Comparison of ENCODE assay signal across 8 cellular contexts in genomic region chr7:150685219-150686029, GRCh38. TPM values are rescaled to one million over a fixed set of nuclear protein-coding genes. Genes with fewer than 3 reads are reported as not detected.
DNase-seq lines count a peak whose midpoint lies in the region; ATAC-seq, FAIRE-seq and TF ChIP-seq lines count a peak whose summit lies in the region.

TSS of gene GIMAP2 (plus strand) at chr7:150685706. CDS start at chr7:150687060, 1,354 bp downstream.

- intact Hi-C loops in PC-9 (cut with micrococcal nuclease; ENCODE audit: unreplicated experiment) = no loop called here

- CTCF ChIA-PET in PC-9 (lab: Charles Lee) = no interaction called here

- peak within 1 kb of the TSS; percentile 46 for H3K4me3 ChIP-seq in PC-9
- no peak within 1 kb of the TSS for H3K4me3 ChIP-seq in H7 (ENCODE audit: insufficient read depth, low read depth, low read length)

- no peaks in the 10 kb centered on the region for H3F3A ChIP-seq in PC-9 (ENCODE audit: insufficient read depth, low read depth)

- H3K36me3 ChIP-seq in PC-9 (ENCODE audit: low read depth) = no peaks in the 10 kb centered on the region
- no peaks in the 10 kb centered on the region for H3K36me3 ChIP-seq in H7 (replicated peaks; ENCODE audit: control insufficient read depth, insufficient read depth, low read length)

- no peak within 1 kb of the TSS for H3K27ac ChIP-seq in PC-9

- POLR2A ChIA-PET in PC-9 (lab: Charles Lee; ENCODE audit: unreplicated experiment) = no interaction called here

- H2AFZ ChIP-seq in PC-9 = peak within 1 kb of the TSS; percentile 67

- H3K27me3 ChIP-seq in PC-9 (ENCODE audit: insufficient read depth, low read depth) (peaks cover 32% of the 10 kb centered on the region; the same call in 1 of the 2 replicates), H7 (ENCODE audit: control insufficient read depth, insufficient read depth, low read length) (no peaks in the 10 kb centered on the region; the same call in 1 of the 2 replicates)

- no TSS peak for BruUV-seq in PC-9 (replicated peaks; lab: Mats Ljungman, UMichigan)

- peaks cover 3% of the 10 kb centered on the region; the same call in 1 of the 2 replicates for H3K9me3 ChIP-seq in PC-9 (ENCODE audit: insufficient read depth, low read depth)

- H4K20me1 ChIP-seq in PC-9 (ENCODE audit: insufficient read depth) = no peaks in the 10 kb centered on the region

- peak within 1 kb of the TSS; percentile 75 for H3K4me2 ChIP-seq in PC-9

- DNase-seq in AG08395 (ENCODE audit: low spot score) = peak; percentile 38
- peak; percentile 43 for DNase-seq in GM18507 (ENCODE audit: extremely low spot score, insufficient read length, low read depth)
- DNase-seq in PC-9 = no peak
- no peak for DNase-seq in mucosa of gallbladder (ENCODE audit: low spot score)
- no peak for DNase-seq in H7
- no peak for DNase-seq in NCI-H187 treated with DMSO at 0.1 percent for 48 hours (lab: John Stamatoyannopoulos, UW)

- FAIRE-seq in GM18507 (lab: Jason Lieb, UNC) (peak; percentile 96), colon (lab: Jason Lieb, UNC) (peak; percentile 71)

- H3K4me1 ChIP-seq in PC-9 (replicated peaks; ENCODE audit: insufficient read depth) = no peaks in the 10 kb centered on the region

- TF ChIP-seq CTCF in PC-9 (conservative IDR thresholded peaks at IDR 0.05) = no peak

- no peaks in the 10 kb centered on the region for H3K79me2 ChIP-seq in PC-9 (ENCODE audit: low read depth)

- no peaks in the 10 kb centered on the region for H3K9me2 ChIP-seq in PC-9 (ENCODE audit: insufficient read depth)

- peak; percentile 91 for ATAC-seq in HG02938 (IDR thresholded peaks at IDR 0.05; ENCODE audit: unreplicated experiment)

RNA-seq across cellular contexts. Expression of gene GIMAP2, which starts in this region (rescaled TPM):
- total RNA-seq in PC-9 (2021) = 0.55 and 0.81 TPM in 2 replicates
- total RNA-seq in mucosa of gallbladder = 19.1 TPM
- not detected in 2 replicates for total RNA-seq in H7 (2014; rRNA removed; shearing (Covaris generic))

Comparison
In these comparisons a context has a peak if more than half of its experiments do, and no peak if none do; other contexts are left out.
1. RNA of gene GIMAP2 (total RNA-seq): 19.1 TPM in mucosa of gallbladder (single experiment); 0.55 to 0.81 TPM in PC-9 and not detected in H7; every median in the first group is over 10 times any median in the second.
2. DNase-seq: peak in AG08395 (single experiment) and GM18507 (single experiment); none in PC-9 (0 of 2), mucosa of gallbladder (single experiment), H7 (single experiment) and NCI-H187 treated with DMSO at 0.1 percent for 48 hours (single experiment).